14 cellular contexts compared by ENCODE assay signal in genomic region chr12:104006929-104007328, GRCh38. TPM values are rescaled to one million over a fixed set of nuclear protein-coding genes. Genes with fewer than 3 reads are reported as not detected.
DNase-seq lines count a peak whose midpoint lies in the region; ATAC-seq, FAIRE-seq and TF ChIP-seq lines count a peak whose summit lies in the region.
"Had no signal": no experiment of that assay in that cellular context is flagged by ENCODE, and none has a peak within 500 bp of the region (broad histone marks: within the 10 kb centered on the region; RNA-seq: fewer than 3 reads in every experiment).

No MANE protein-coding gene starts in this region.

- no peaks in the 10 kb centered on the region for H3K4me1 Mint-ChIP-seq in activated naive CD4-positive, alpha-beta T cell treated with anti-CD3 and anti-CD28 coated beads for 36 hours (ENCODE audit: low read depth)
- H3K4me1 Mint-ChIP-seq: naive thymus-derived CD8-positive, alpha-beta T cell had no signal

- no peaks in the 10 kb centered on the region for H3K9me3 Mint-ChIP-seq in activated naive CD4-positive, alpha-beta T cell treated with anti-CD3 and anti-CD28 coated beads for 36 hours
- H3K9me3 Mint-ChIP-seq: T-helper 2 cell treated with Interferon-gamma antibody and Interleukin-4, amounts not matched to agents 5 μg/mL and 100 μg/mL, for 36 hours had no signal

- no peak overlapping the region for H3K4me3 Mint-ChIP-seq in activated naive CD4-positive, alpha-beta T cell treated with anti-CD3 and anti-CD28 coated beads for 36 hours
- H3K4me3 Mint-ChIP-seq: naive thymus-derived CD8-positive, alpha-beta T cell; T-helper 2 cell treated with Interferon-gamma antibody and Interleukin-4, amounts not matched to agents 5 μg/mL and 100 μg/mL, for 36 hours had no signal

- TF ChIP-seq CTCF in WI38 (IDR thresholded peaks at IDR 0.05; ENCODE audit: low read depth, low read length) (no peak), coronary artery (IDR thresholded peaks at IDR 0.05) (no peak)

- H3K27ac Mint-ChIP-seq in activated naive CD4-positive, alpha-beta T cell treated with anti-CD3 and anti-CD28 coated beads for 36 hours, result no peak overlapping the region
- H3K27ac Mint-ChIP-seq: naive thymus-derived CD8-positive, alpha-beta T cell; T-helper 2 cell treated with Interferon-gamma antibody and Interleukin-4, amounts not matched to agents 5 μg/mL and 100 μg/mL, for 36 hours had no signal

- H3K36me3 Mint-ChIP-seq in activated naive CD4-positive, alpha-beta T cell treated with anti-CD3 and anti-CD28 coated beads for 36 hours (ENCODE audit: low read depth), result no peaks in the 10 kb centered on the region

- peaks cover 23% of the 10 kb centered on the region for H3K27me3 Mint-ChIP-seq in activated naive CD4-positive, alpha-beta T cell treated with anti-CD3 and anti-CD28 coated beads for 36 hours (ENCODE audit: low read depth)

- no peak for ATAC-seq in HG02973 (IDR thresholded peaks at IDR 0.05; ENCODE audit: unreplicated experiment)
- ATAC-seq: naive thymus-derived CD8-positive, alpha-beta T cell had no signal

- DNase-seq in HCEC 1CT, result peak; percentile 77
- peak; percentile 18 for DNase-seq in fibroblast of the conjunctiva (ENCODE audit: low read depth)
- DNase-seq in urothelium cell line (ENCODE audit: low spot score), result peak; percentile 11
- DNase-seq in coronary artery (ENCODE audit: low spot score), result no peak
- no peak for DNase-seq in activated naive CD4-positive, alpha-beta T cell treated with anti-CD3 and anti-CD28 coated beads for 36 hours
- DNase-seq: activated CD4-positive, alpha-beta T cell treated with anti-CD3 and anti-CD28 coated beads, Interleukin-2, amount 50 U/mL, for 48 hours; activated effector memory CD4-positive, alpha-beta T cell treated with anti-CD3 and anti-CD28 coated beads, Interleukin-2, amount 50 U/mL, for 16 hours; DMS79 treated with DMSO at 0.1 percent for 48 hours; naive thymus-derived CD8-positive, alpha-beta T cell; NCI-H2171; small intestine had no signal

- no peak overlapping the region for H3K27ac ChIP-seq in coronary artery

- H3K4me3 ChIP-seq in WI38 (ENCODE audit: low read depth, low read length) (0 out of 2 replicates have a peak overlapping the region, but pooled peaks have one; percentile 12), coronary artery (no peak overlapping the region)

- intact Hi-C loops in activated naive CD4-positive, alpha-beta T cell treated with anti-CD3 and anti-CD28 coated beads for 36 hours (cut with micrococcal nuclease), result no loop called here

- CTCF ChIA-PET in activated naive CD4-positive, alpha-beta T cell treated with anti-CD3 and anti-CD28 coated beads for 36 hours (lab: Charles Lee), result interaction anchor here (1.1 kb wide), 1 partner anchor 52 kb away, joined by 3 read pairs; no protein-coding TSS in a partner anchor

- no peak for FAIRE-seq in urothelium cell line (lab: Jason Lieb, UNC)
- FAIRE-seq: small intestine had no signal

RNA-seq across cellular contexts. Expression of gene TDG, which starts 41.3 kb away (rescaled TPM):
- total RNA-seq in activated naive CD4-positive, alpha-beta T cell treated with anti-CD3 and anti-CD28 coated beads for 36 hours, result 10 to 100 TPM; 18.0 to 19.3 TPM

RNA-seq across cellular contexts. Expression of gene GLT8D2, which starts 43.1 kb away (rescaled TPM):
- total RNA-seq in activated naive CD4-positive, alpha-beta T cell treated with anti-CD3 and anti-CD28 coated beads for 36 hours, result not detected
- total RNA-seq: naive thymus-derived CD8-positive, alpha-beta T cell had no signal

RNA-seq across cellular contexts. Expression of gene HCFC2, which starts 57.4 kb away (rescaled TPM):
- total RNA-seq in activated naive CD4-positive, alpha-beta T cell treated with anti-CD3 and anti-CD28 coated beads for 36 hours, result 1 to 10 TPM; 7.4 to 8.3 TPM

Comparison
In these comparisons a context has a peak if more than half of its experiments do, and no peak if none do; other contexts are left out.
1. DNase-seq: peak in HCEC 1CT (single experiment), fibroblast of the conjunctiva (single experiment) and urothelium cell line (single experiment); none in coronary artery (single experiment) and activated naive CD4-positive, alpha-beta T cell treated with anti-CD3 and anti-CD28 coated beads for 36 hours (single experiment).